ENCODE assay signal across 8 cellular contexts in genomic region chr2:101002562-101003277, GRCh38. TPM values are rescaled to one million over a fixed set of nuclear protein-coding genes. Genes with fewer than 3 reads are reported as not detected.
DNase-seq lines count a peak whose midpoint lies in the region; ATAC-seq, FAIRE-seq and TF ChIP-seq lines count a peak whose summit lies in the region.

No MANE protein-coding gene starts in this region.

- H3K36me3 Mint-ChIP-seq in CD4-positive, CD25-positive, alpha-beta regulatory T cell: peaks cover 42% of the 10 kb centered on the region

- peaks cover 29% of the 10 kb centered on the region for H3K4me1 ChIP-seq in CD4-positive, CD25-positive, alpha-beta regulatory T cell (ENCODE audit: control insufficient read depth, insufficient read depth, low read length, poor library complexity, severe bottlenecking)
- H3K4me1 ChIP-seq in kidney (ENCODE audit: control insufficient read depth in 1 of 2, insufficient read depth in 1 of 2, low read depth in 1 of 2, low read length in 2 of 2): peaks cover 2 to 16% of the 10 kb centered on the region in 2 donors

- peak overlapping the region; percentile 91 to 99 (median 95) for H3K27ac Mint-ChIP-seq in CD4-positive, CD25-positive, alpha-beta regulatory T cell

- ATAC-seq in CD4-positive, CD25-positive, alpha-beta regulatory T cell (ENCODE audit: low read depth in 2 of 2): no peak
- ATAC-seq in HG03457 (IDR thresholded peaks at IDR 0.05; ENCODE audit: unreplicated experiment): peak; percentile 6
- no peak for ATAC-seq in GM18868 (IDR thresholded peaks at IDR 0.05; ENCODE audit: unreplicated experiment)

- H3K36me3 ChIP-seq in CD4-positive, CD25-positive, alpha-beta regulatory T cell (ENCODE audit: control insufficient read depth, insufficient read depth, low read length): peaks cover 41% of the 10 kb centered on the region
- peaks cover 25 to 36% of the 10 kb centered on the region in 2 donors for H3K36me3 ChIP-seq in kidney (ENCODE audit: control insufficient read depth in 1 of 2, insufficient read depth in 2 of 2, low read length in 2 of 2)

- peak overlapping the region; percentile 94 for H3K9ac ChIP-seq in kidney (ENCODE audit: low read length in 2 of 2)

- no peaks in the 10 kb centered on the region for H3K27me3 ChIP-seq in CD4-positive, CD25-positive, alpha-beta regulatory T cell (ENCODE audit: control insufficient read depth, insufficient read depth, low read length)

- DNase-seq in CD4-positive, CD25-positive, alpha-beta regulatory T cell: no peak
- DNase-seq in kidney (no peak), DMS79 (lab: John Stamatoyannopoulos, UW) (no peak), HK-2 (ENCODE audit: unreplicated experiment) (no peak)
- DNase-seq in stimulated activated naive CD4-positive, alpha-beta T cell treated with Interleukin-2 at 50 U/mL for 16 hours (lab: John Stamatoyannopoulos, UW): peak; percentile 33

- H3K4me1 Mint-ChIP-seq in CD4-positive, CD25-positive, alpha-beta regulatory T cell: peaks cover 11 to 46% (median 37%) of the 10 kb centered on the region in 4 donors

- no peak for TF ChIP-seq CTCF in kidney (IDR thresholded peaks at IDR 0.05; ENCODE audit: borderline replicate concordance, extremely low read depth, insufficient read depth)

- intact Hi-C loops in kidney (cut with DNase I): no loop called here

- no peak for FAIRE-seq in kidney (lab: Jason Lieb, UNC)

- H3K9me3 ChIP-seq in CD4-positive, CD25-positive, alpha-beta regulatory T cell (ENCODE audit: control insufficient read depth in 2 of 2, low read length in 2 of 2): no peaks in the 10 kb centered on the region
- no peaks in the 10 kb centered on the region for H3K9me3 ChIP-seq in kidney (ENCODE audit: control insufficient read depth in 1 of 2, low read length in 2 of 2)

- peak overlapping the region; percentile 92 to 98 (median 96) for H3K4me3 Mint-ChIP-seq in CD4-positive, CD25-positive, alpha-beta regulatory T cell

- WGBS in adipose tissue, 3 donors: 1% methylated on average over 26 of the region's 26 CpGs

- no peaks in the 10 kb centered on the region for H3K27me3 Mint-ChIP-seq in CD4-positive, CD25-positive, alpha-beta regulatory T cell

- H3K27ac ChIP-seq in CD4-positive, CD25-positive, alpha-beta regulatory T cell (ENCODE audit: insufficient read depth, low read length, poor library complexity, severe bottlenecking): peak overlapping the region; percentile 86
- H3K27ac ChIP-seq in adipose tissue (ENCODE audit: low read depth, low read length) (peak overlapping the region; percentile 85), kidney (ENCODE audit: low read depth in 2 of 2, low read length in 2 of 2) (peak overlapping the region; percentile 81 to 85)

- no peaks in the 10 kb centered on the region for H3K9me3 Mint-ChIP-seq in CD4-positive, CD25-positive, alpha-beta regulatory T cell

- peak overlapping the region; percentile 94 for H3K4me3 ChIP-seq in CD4-positive, CD25-positive, alpha-beta regulatory T cell (ENCODE audit: low read depth, low read length)
- H3K4me3 ChIP-seq in kidney (ENCODE audit: low read length in 2 of 2): peak overlapping the region; percentile 90 to 95

RNA-seq across cellular contexts. Expression of gene RPL31, which starts 0.6 kb away (rescaled TPM):
- total RNA-seq in CD4-positive, CD25-positive, alpha-beta regulatory T cell: 1,403 TPM
- polyA plus RNA-seq in CD4-positive, CD25-positive, alpha-beta regulatory T cell: 1,000 to 10,000 TPM; 4,367 to 6,850 (median 5,510) TPM
- 1,000 to 10,000 TPM; 3,599 to 7,151 (median 5,339) TPM for polyA plus RNA-seq in adipose tissue
- 1,182 TPM for total RNA-seq in kidney
- polyA plus RNA-seq in kidney (ENCODE audit: insufficient read depth, low read depth, low replicate concordance): 2,844 TPM
